ENCODE assay signal across 8 cellular contexts in the genomic region with DNA sequence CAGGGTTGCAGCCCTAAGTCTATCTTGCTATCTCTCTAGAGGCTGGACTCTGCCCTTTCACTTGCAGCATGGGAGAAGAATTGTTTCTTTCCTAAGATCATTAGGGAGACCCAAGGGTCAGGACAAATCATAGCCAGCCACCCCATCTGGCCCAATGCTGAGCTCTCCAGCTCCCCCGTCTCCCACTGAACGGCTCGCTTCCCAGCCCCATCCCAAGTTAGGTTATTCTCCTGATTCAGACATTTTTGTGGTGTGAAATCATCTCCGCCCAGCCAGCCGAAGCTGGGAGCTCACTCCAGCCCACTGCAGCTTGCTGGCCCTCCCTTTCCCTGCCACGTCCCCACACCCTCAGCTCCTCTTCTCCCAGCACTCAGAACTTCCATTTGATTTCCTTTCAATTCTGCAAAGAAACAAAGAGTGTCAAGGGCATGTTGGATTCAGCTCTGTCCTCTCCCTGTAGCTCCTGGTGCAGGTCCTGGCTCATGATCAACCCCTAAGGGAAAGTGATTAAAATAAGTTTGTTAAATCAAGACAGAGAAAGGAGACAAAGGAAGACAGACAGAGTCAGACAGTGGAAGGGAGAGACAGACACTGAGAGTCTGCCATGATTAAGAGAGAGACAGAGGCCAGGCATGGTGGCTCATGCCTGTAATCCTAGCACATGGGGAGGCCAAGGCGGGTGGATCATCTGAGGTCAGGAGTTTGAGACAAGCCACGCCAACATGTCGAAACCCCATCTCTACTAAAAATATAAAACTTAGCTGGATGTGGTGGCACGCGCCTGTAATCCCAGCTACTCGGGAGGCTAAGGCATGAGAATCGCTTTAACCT. TPM values are rescaled to one million over a fixed set of nuclear protein-coding genes. Genes with fewer than 3 reads are reported as not detected.
DNase-seq lines count a peak whose midpoint lies in the region; ATAC-seq and TF ChIP-seq lines count a peak whose summit lies in the region.

No MANE protein-coding gene starts in this region.

- CTCF ChIA-PET in SK-N-SH (lab: Yijun Ruan, JAX): interaction anchor here (1.1 to 4.1 kb wide), 5 partner anchors 12 to 41 kb away, joined by 3 to 20 read pairs (median 4); partner anchors contain the start of gene SPARC

- H3K4me3 ChIP-seq in AG10803 (ENCODE audit: low read length) (peak overlapping the region; percentile 26), SK-N-SH (ENCODE audit: low read depth in 2 of 2, low read length in 1 of 2) (no peak overlapping the region), fibroblast of villous mesenchyme (ENCODE audit: low read depth, low read length) (no peak overlapping the region), osteoblast (ENCODE audit: insufficient read depth, low read length) (no peak overlapping the region)

- no peaks in the 10 kb centered on the region for H3K27me3 Mint-ChIP-seq in activated T-cell treated with anti-CD3 and anti-CD28 coated beads, Interleukin-2, amount 50 U/mL, for 24 hours
- no peaks in the 10 kb centered on the region for H3K27me3 Mint-ChIP-seq in natural killer cell (ENCODE audit: low read depth in 2 of 2)
- H3K27me3 Mint-ChIP-seq in CD14-positive monocyte (ENCODE audit: low read depth in 3 of 3): peaks cover 2 to 3% (median 2%) of the 10 kb centered on the region in 3 donors

- DNase-seq in AG10803 (ENCODE audit: low read depth) (peak; percentile 99), SK-N-SH (no peak), fibroblast of villous mesenchyme (ENCODE audit: low read depth) (peak; percentile 100), osteoblast (ENCODE audit: insufficient read length, low spot score, missing footprints) (peak; percentile 94), natural killer cell (no peak), CD14-positive monocyte (ENCODE audit: low spot score) (no peak)
- no peak for DNase-seq in activated T-cell treated with anti-CD3 and anti-CD28 coated beads, Interleukin-2, amount 50 U/mL, for 24 hours

- WGBS in SK-N-SH (ENCODE audit: low lambda C conversion rate): 44% methylated on average over 11 of the region's 13 CpGs

- H3F3A ChIP-seq in SK-N-SH (replicated peaks; ENCODE audit: insufficient read depth): peaks cover 37% of the 10 kb centered on the region

- POLR2A ChIA-PET in SK-N-SH (lab: Yijun Ruan, JAX): no interaction called here

- intact Hi-C loops in natural killer cell (cut with micrococcal nuclease): no loop called here
- intact Hi-C loops in CD14-positive monocyte (cut with micrococcal nuclease): no loop called here

- H3K9me3 ChIP-seq in SK-N-SH (no peaks in the 10 kb centered on the region), osteoblast (ENCODE audit: low read depth, low read length) (no peaks in the 10 kb centered on the region)

- no peaks in the 10 kb centered on the region for H3K36me3 Mint-ChIP-seq in activated T-cell treated with anti-CD3 and anti-CD28 coated beads, Interleukin-2, amount 50 U/mL, for 24 hours (ENCODE audit: low read depth)
- no peaks in the 10 kb centered on the region for H3K36me3 Mint-ChIP-seq in natural killer cell
- H3K36me3 Mint-ChIP-seq in CD14-positive monocyte: no peaks in the 10 kb centered on the region

- no peaks in the 10 kb centered on the region for H3K4me1 Mint-ChIP-seq in activated T-cell treated with anti-CD3 and anti-CD28 coated beads, Interleukin-2, amount 50 U/mL, for 24 hours (ENCODE audit: low read depth)
- H3K4me1 Mint-ChIP-seq in natural killer cell: no peaks in the 10 kb centered on the region
- no peaks in the 10 kb centered on the region for H3K4me1 Mint-ChIP-seq in CD14-positive monocyte

- H3K36me3 ChIP-seq in SK-N-SH (replicated peaks in 1 of 2; ENCODE audit: control insufficient read depth in 1 of 2, insufficient read depth in 2 of 2, low read length in 1 of 2): no peaks in the 10 kb centered on the region
- no peaks in the 10 kb centered on the region for H3K36me3 ChIP-seq in osteoblast (ENCODE audit: insufficient read depth, low read length)

- H3K9ac ChIP-seq in SK-N-SH: peak overlapping the region; percentile 93

- no peak overlapping the region for H3K27ac Mint-ChIP-seq in activated T-cell treated with anti-CD3 and anti-CD28 coated beads, Interleukin-2, amount 50 U/mL, for 24 hours
- no peak overlapping the region for H3K27ac Mint-ChIP-seq in natural killer cell
- peak overlapping the region in 1 of 7 donors; percentile 18 for H3K27ac Mint-ChIP-seq in CD14-positive monocyte

- TF ChIP-seq CTCF in AG10803 (conservative IDR thresholded peaks at IDR 0.05; ENCODE audit: low read length): no peak
- no peak for TF ChIP-seq CTCF in SK-N-SH (IDR thresholded peaks at IDR 0.05)
- no peak for TF ChIP-seq CTCF in fibroblast of villous mesenchyme (IDR thresholded peaks at IDR 0.05; ENCODE audit: insufficient read depth, low read depth, low read length)
- no peak for TF ChIP-seq CTCF in osteoblast (IDR thresholded peaks at IDR 0.05; ENCODE audit: extremely low read depth, low read depth, low read length)
- TF ChIP-seq CTCF in natural killer cell (IDR thresholded peaks at IDR 0.05): no peak
- no peak for TF ChIP-seq CTCF in CD14-positive monocyte (IDR thresholded peaks at IDR 0.05)

- H3K9me2 ChIP-seq in SK-N-SH: no peaks in the 10 kb centered on the region

- no peak for ATAC-seq in GM18505 (IDR thresholded peaks at IDR 0.05; ENCODE audit: unreplicated experiment)
- ATAC-seq in natural killer cell: no peak

- H3K27ac ChIP-seq in SK-N-SH (ENCODE audit: low read depth in 2 of 2, low read length in 1 of 2): peak overlapping the region; percentile 83 to 100
- H3K27ac ChIP-seq in osteoblast (ENCODE audit: low read depth, low read length): peak overlapping the region; percentile 99

- no peaks in the 10 kb centered on the region for H3K79me2 ChIP-seq in SK-N-SH (ENCODE audit: insufficient read depth)
- no peaks in the 10 kb centered on the region for H3K79me2 ChIP-seq in osteoblast (ENCODE audit: insufficient read depth, low read length)

- no peak for TF ChIP-seq RAD21 in SK-N-SH (IDR thresholded peaks at IDR 0.05; ENCODE audit: low read length)

- H3K9me3 Mint-ChIP-seq in activated T-cell treated with anti-CD3 and anti-CD28 coated beads, Interleukin-2, amount 50 U/mL, for 24 hours: no peaks in the 10 kb centered on the region
- H3K9me3 Mint-ChIP-seq in natural killer cell: no peaks in the 10 kb centered on the region
- H3K9me3 Mint-ChIP-seq in CD14-positive monocyte: no peaks in the 10 kb centered on the region

- H3K4me1 ChIP-seq in SK-N-SH (ENCODE audit: control insufficient read depth in 1 of 2, insufficient read depth in 2 of 2, low read depth in 1 of 2, low read length in 1 of 2) (peaks cover 24 to 26% of the 10 kb centered on the region in 2 experiments), osteoblast (ENCODE audit: insufficient read depth, low read length) (peaks cover 52% of the 10 kb centered on the region)

- peak overlapping the region; percentile 85 for H2AFZ ChIP-seq in SK-N-SH (ENCODE audit: low read depth)
- H2AFZ ChIP-seq in osteoblast (ENCODE audit: low read length): peak overlapping the region; percentile 40

- no peaks in the 10 kb centered on the region for H3K27me3 ChIP-seq in SK-N-SH (ENCODE audit: insufficient read depth)
- H3K27me3 ChIP-seq in osteoblast (ENCODE audit: insufficient read depth, low read length): no peaks in the 10 kb centered on the region

- H3K4me3 Mint-ChIP-seq in activated T-cell treated with anti-CD3 and anti-CD28 coated beads, Interleukin-2, amount 50 U/mL, for 24 hours: no peak overlapping the region
- H3K4me3 Mint-ChIP-seq in natural killer cell: no peak overlapping the region
- no peak overlapping the region for H3K4me3 Mint-ChIP-seq in CD14-positive monocyte

- no peak for TF ChIP-seq POLR2A in GM18505 (IDR thresholded peaks at IDR 0.05; ENCODE audit: borderline replicate concordance, extremely low read depth, insufficient read depth, insufficient read length)

- H3K4me2 ChIP-seq in SK-N-SH (peak overlapping the region; percentile 50), osteoblast (ENCODE audit: insufficient read depth, low read length) (peak overlapping the region; percentile 69)

- no peaks in the 10 kb centered on the region for H4K20me1 ChIP-seq in SK-N-SH (ENCODE audit: insufficient read depth)
- H4K20me1 ChIP-seq in osteoblast (ENCODE audit: insufficient read depth, low read length): no peaks in the 10 kb centered on the region

- TF ChIP-seq EP300 in SK-N-SH (IDR thresholded peaks at IDR 0.05; ENCODE audit: borderline replicate concordance in 1 of 2, low read depth in 1 of 2, low read length in 1 of 2): peak in 1 of 2 experiments; percentile 83; a peak in 1 of 4 replicates

TF ChIP-seq in SK-N-SH, 30 proteins besides CTCF, POLR2A, EP300 and RAD21 (continues in another document):
- peak; percentile 81 for TF ChIP-seq TCF12 (IDR thresholded peaks at IDR 0.05)
- TF ChIP-seq TAF1 (IDR thresholded peaks at IDR 0.05; ENCODE audit: borderline replicate concordance, low read depth, low read length): peak; percentile 68; the same call in 1 of the 2 replicates
- no peak for TF ChIP-seq SMC3 (IDR thresholded peaks at IDR 0.05; ENCODE audit: low read depth, low read length)
- peak; percentile 69 for TF ChIP-seq JUND (IDR thresholded peaks at IDR 0.05)
- no peak for TF ChIP-seq FOXJ3 (CRISPR knock-in tag; IDR thresholded peaks at IDR 0.05)
- TF ChIP-seq POLR2AphosphoS5 (IDR thresholded peaks at IDR 0.05; ENCODE audit: low read depth, low read length): peak; percentile 75; the same call in 1 of the 2 replicates

RNA-seq across cellular contexts. Expression of gene SPARC, which starts 12.6 kb away (rescaled TPM):
- polyA plus RNA-seq in SK-N-SH (2012; rRNA removed) (987 and 1,115 TPM in 2 replicates), CD14-positive monocyte (10 to 100 TPM; 10.7 to 19.7 TPM)
- 736 and 811 TPM in 2 replicates for polyA plus RNA-seq in SK-N-SH (2012; cell fraction: cytosol; rRNA removed)
- polyA plus RNA-seq in SK-N-SH (2012; cell fraction: nucleus; rRNA removed): 900 and 1,030 TPM in 2 replicates
- total RNA-seq in fibroblast of villous mesenchyme (1,969 and 2,230 TPM in 2 replicates), osteoblast (4,046 and 4,600 TPM in 2 replicates), natural killer cell (10 to 100 TPM in 2 of 3 donors, 1 to 10 TPM in 1; 3.2 to 48.5 (median 23.4) TPM)

RNA-seq across cellular contexts. Expression of gene ATOX1, which starts 59.1 kb away (rescaled TPM):
- polyA plus RNA-seq in SK-N-SH (2012; rRNA removed): 344 and 497 TPM in 2 replicates
- polyA plus RNA-seq in SK-N-SH (2012; cell fraction: cytosol; rRNA removed): 405 and 434 TPM in 2 replicates
- 101 and 168 TPM in 2 replicates for polyA plus RNA-seq in SK-N-SH (2012; cell fraction: nucleus; rRNA removed)
- total RNA-seq in fibroblast of villous mesenchyme: 44.9 and 59.6 TPM in 2 replicates
- 52.8 and 54.2 TPM in 2 replicates for total RNA-seq in osteoblast
- total RNA-seq in natural killer cell: 10 to 100 TPM; 41.5 to 46.4 (median 46.2) TPM
- polyA plus RNA-seq in CD14-positive monocyte: 100 to 1,000 TPM; 148 to 149 TPM

Comparison
In these comparisons a context has a peak if more than half of its experiments do, and no peak if none do; other contexts are left out.
1. DNase-seq: peak in AG10803 (single experiment), fibroblast of villous mesenchyme (single experiment) and osteoblast (single experiment); none in SK-N-SH (single experiment), activated T-cell treated with anti-CD3 and anti-CD28 coated beads, Interleukin-2, amount 50 U/mL, for 24 hours (single experiment), natural killer cell (single experiment) and CD14-positive monocyte (single experiment).
2. RNA of gene SPARC, which starts 12.6 kb away (total RNA-seq): 4,046 to 4,600 TPM in osteoblast and 1,969 to 2,230 TPM in fibroblast of villous mesenchyme; 3.2 to 48.5 TPM in natural killer cell; every median in the first group is over 10 times any median in the second.